ENCODE assay signal across 18 cellular contexts in the genomic region with DNA sequence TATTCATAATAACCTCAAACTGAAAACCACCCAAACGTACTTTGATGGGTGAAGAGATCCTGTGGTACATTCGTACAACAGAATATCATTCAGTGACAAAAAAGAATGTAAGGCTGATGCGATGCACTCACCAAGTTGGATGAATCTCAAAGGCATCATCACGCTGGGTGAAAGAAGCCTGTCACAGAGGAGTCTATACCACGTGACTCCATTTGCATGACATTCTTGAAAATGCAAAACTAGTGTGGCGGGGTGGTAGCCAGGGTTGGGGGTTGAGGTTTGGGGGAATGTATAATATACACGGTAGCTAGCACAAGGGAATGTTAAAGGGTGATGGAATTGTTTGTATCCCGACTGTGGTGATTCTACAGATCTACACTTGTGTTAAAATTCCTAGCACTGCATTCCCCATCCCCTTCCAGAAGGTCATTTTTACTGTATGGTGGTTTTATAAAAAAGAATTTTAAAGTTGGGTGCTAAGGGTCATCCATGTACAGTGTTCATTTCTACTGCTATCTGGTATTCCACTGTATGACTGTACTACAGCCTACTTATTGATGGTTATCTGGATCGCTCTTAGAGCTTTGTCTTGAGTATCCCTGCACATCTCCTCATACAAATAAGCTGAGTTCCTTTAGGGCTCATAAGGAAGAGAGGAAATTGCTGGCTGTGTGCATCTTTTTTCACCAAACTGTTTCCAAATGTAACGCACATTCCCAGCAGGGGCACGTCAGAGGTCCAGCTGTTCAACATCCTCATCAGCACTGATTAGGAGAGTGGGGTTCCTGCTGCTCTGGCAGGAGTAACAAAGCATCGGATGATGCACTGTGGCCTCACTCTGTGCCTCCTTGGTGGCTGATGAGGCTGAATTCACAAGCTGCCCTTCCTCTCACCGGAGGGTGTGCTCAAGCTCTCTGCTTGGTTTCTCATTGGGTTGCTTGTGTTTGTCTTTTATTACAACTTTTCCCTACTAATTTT. TPM values are rescaled to one million over a fixed set of nuclear protein-coding genes. Genes with fewer than 3 reads are reported as not detected.
DNase-seq lines count a peak whose midpoint lies in the region; ATAC-seq, FAIRE-seq and TF ChIP-seq lines count a peak whose summit lies in the region.
"Had no signal": no experiment of that assay in that cellular context is flagged by ENCODE, and none has a peak within 500 bp of the region (broad histone marks: within the 10 kb centered on the region; RNA-seq: fewer than 3 reads in every experiment).

No MANE protein-coding gene starts in this region.

- no peak overlapping the region for H3K4me3 Mint-ChIP-seq in stimulated activated memory B cell treated with anti-CD40 and anti-IgM and Interleukin-4, amounts not matched to agents 10 μg/mL and 1 μg/mL and 100 μg/mL, for 72 hours
- H3K4me3 Mint-ChIP-seq: activated B cell treated with CpG ODN at 0.5 μM for 24 hours; T-helper 1 cell treated with Interleukin-12 subunit alpha and Interleukin-12 subunit beta and Interleukin-4 antibody, amounts not matched to agents 30 μg/mL and 1 μg/mL, for 36 hours had no signal

- H3K4me3 ChIP-seq in HFF-Myc (replicated peaks; ENCODE audit: low read depth, low read length) (no peak overlapping the region), K562 (no peak overlapping the region)
- H3K4me3 ChIP-seq: BLaER1 treated with 17β-estradiol and CSF1 and Interleukin-3, amounts not matched to agents 10 nM and 100 nM; testis had no signal

- H3K27ac Mint-ChIP-seq in stimulated activated memory B cell treated with anti-CD40 and anti-IgM and Interleukin-4, amounts not matched to agents 10 μg/mL and 1 μg/mL and 100 μg/mL, for 72 hours = no peak overlapping the region
- H3K27ac Mint-ChIP-seq: activated B cell treated with CpG ODN at 0.5 μM for 24 hours; activated T-helper 2 cell treated with anti-CD3 and anti-CD28 coated beads, Interferon-gamma antibody, Interleukin-2, Interleukin-4, amounts not matched to agents 10 μg/mL and 5 μg/mL and 100 μg/mL, durations not matched to agents 14 hours and 24 hours and 36 hours; T-helper 1 cell treated with Interleukin-12 subunit alpha and Interleukin-12 subunit beta and Interleukin-4 antibody, amounts not matched to agents 30 μg/mL and 1 μg/mL, for 36 hours had no signal

- intact Hi-C loops in K562 (cut with micrococcal nuclease) = no loop called here

- H3K4me1 ChIP-seq in K562 (replicated peaks in 1 of 2; ENCODE audit: control insufficient read depth in 2 of 2, insufficient read depth in 2 of 2, low read length in 2 of 2) = peaks cover 8 to 12% of the 10 kb centered on the region in 2 experiments

- TF ChIP-seq CTCF in HFF-Myc (IDR thresholded peaks at IDR 0.05; ENCODE audit: low read depth, low read length, missing control alignments) (no peak), K562 (IDR thresholded peaks at IDR 0.05 in 2 of 3, conservative IDR thresholded peaks at IDR 0.05 in 1 of 3; ENCODE audit: insufficient read depth in 2 of 3, low read depth in 1 of 3, low read length in 3 of 3) (no peak)

- H3K79me2 ChIP-seq in K562 (ENCODE audit: control insufficient read depth, insufficient read depth, low read length) = no peaks in the 10 kb centered on the region

- peaks cover 26% of the 10 kb centered on the region for H3K27me3 Mint-ChIP-seq in stimulated activated memory B cell treated with anti-CD40 and anti-IgM and Interleukin-4, amounts not matched to agents 10 μg/mL and 1 μg/mL and 100 μg/mL, for 72 hours

- in situ Hi-C loops in K562 (cut with MboI) = no loop called here

- H3K4me2 ChIP-seq in K562 (ENCODE audit: insufficient read depth, low read length) = no peak overlapping the region
- H3K4me2 ChIP-seq: BLaER1 treated with 17β-estradiol and CSF1 and Interleukin-3, amounts not matched to agents 10 nM and 100 nM had no signal

- POLR2A ChIA-PET in K562 (lab: Yijun Ruan, JAX) = interaction anchor here (0.6 to 8.7 kb wide), 6 partner anchors 9 to 1021 kb away, joined by 3 to 123 read pairs (median 4); no protein-coding TSS in a partner anchor

- CTCF ChIA-PET in K562 (lab: Yijun Ruan, JAX; ENCODE audit: low intra/inter-chr PET ratio) = no interaction called here

- H3K4me1 Mint-ChIP-seq in stimulated activated memory B cell treated with anti-CD40 and anti-IgM and Interleukin-4, amounts not matched to agents 10 μg/mL and 1 μg/mL and 100 μg/mL, for 72 hours = peaks cover 23% of the 10 kb centered on the region

- TF ChIP-seq EP300 in K562 (IDR thresholded peaks at IDR 0.05; ENCODE audit: low read length) = no peak

- no peaks in the 10 kb centered on the region for H3K9me3 Mint-ChIP-seq in stimulated activated memory B cell treated with anti-CD40 and anti-IgM and Interleukin-4, amounts not matched to agents 10 μg/mL and 1 μg/mL and 100 μg/mL, for 72 hours
- H3K9me3 Mint-ChIP-seq: activated B cell treated with CpG ODN at 0.5 μM for 24 hours; activated T-helper 2 cell treated with anti-CD3 and anti-CD28 coated beads, Interferon-gamma antibody, Interleukin-2, Interleukin-4, amounts not matched to agents 10 μg/mL and 5 μg/mL and 100 μg/mL, durations not matched to agents 14 hours and 24 hours and 36 hours; T-helper 1 cell treated with Interleukin-12 subunit alpha and Interleukin-12 subunit beta and Interleukin-4 antibody, amounts not matched to agents 30 μg/mL and 1 μg/mL, for 36 hours had no signal

- H3K27me3 ChIP-seq in K562 (ENCODE audit: control insufficient read depth in 2 of 2, insufficient read depth in 2 of 2, low read length in 2 of 2) = peaks cover 33 to 38% of the 10 kb centered on the region in 2 experiments
- H3K27me3 ChIP-seq: BLaER1 treated with 17β-estradiol and CSF1 and Interleukin-3, amounts not matched to agents 10 nM and 100 nM; testis had no signal

- ATAC-seq in K562 = no peak
- ATAC-seq in stimulated activated memory B cell treated with anti-CD40 and anti-IgM and Interleukin-4, amounts not matched to agents 10 μg/mL and 1 μg/mL and 100 μg/mL, for 72 hours = peak; percentile 45
- ATAC-seq in GM18858 (IDR thresholded peaks at IDR 0.05; ENCODE audit: unreplicated experiment) = no peak
- ATAC-seq in HG03175 (IDR thresholded peaks at IDR 0.05; ENCODE audit: unreplicated experiment) = no peak
- ATAC-seq: Right ventricle myocardium inferior had no signal

- H2AFZ ChIP-seq in K562 (ENCODE audit: low read depth, low read length) = no peak overlapping the region

- H3K9me3 ChIP-seq in K562 (replicated peaks; ENCODE audit: control insufficient read depth, insufficient read depth, low read depth, low read length) = no peaks in the 10 kb centered on the region
- H3K9me3 ChIP-seq: BLaER1 treated with 17β-estradiol and CSF1 and Interleukin-3, amounts not matched to agents 10 nM and 100 nM; testis had no signal

- H4K20me1 ChIP-seq in K562 (replicated peaks; ENCODE audit: control insufficient read depth, insufficient read depth, low read length) = 0 out of 2 replicates have a peak, but pooled peaks cover 6% of the 10 kb centered on the region
- H4K20me1 ChIP-seq: BLaER1 treated with 17β-estradiol and CSF1 and Interleukin-3, amounts not matched to agents 10 nM and 100 nM had no signal

- no peak overlapping the region for H3K27ac ChIP-seq in K562 (ENCODE audit: extremely low read depth, low read depth, low read length)
- H3K27ac ChIP-seq: BLaER1 treated with 17β-estradiol and CSF1 and Interleukin-3, amounts not matched to agents 10 nM and 100 nM; testis had no signal

- BruUV-seq in K562 (replicated peaks; lab: Mats Ljungman, UMichigan) = no TSS peak

- TF ChIP-seq RAD21 in K562 (CRISPR knock-in tag; conservative IDR thresholded peaks at IDR 0.05 in 1 of 2, IDR thresholded peaks at IDR 0.05 in 1 of 2) = peak in 1 of 2 experiments; percentile 9; a peak in 1 of 4 replicates

- H3K9me1 ChIP-seq in K562 (ENCODE audit: control insufficient read depth, insufficient read depth, low read length) = peaks cover 5% of the 10 kb centered on the region

- no peak for TF ChIP-seq POLR2A in K562 (conservative IDR thresholded peaks at IDR 0.05)

- no peaks in the 10 kb centered on the region for H3K36me3 ChIP-seq in K562 (ENCODE audit: control insufficient read depth, insufficient read depth, low read length)

- WGBS in K562 (ENCODE audit: insufficient coverage, low coverage, missing lambda C conversion rate) = 6% methylated on average over 13 of the region's 13 CpGs

- FAIRE-seq in K562 (lab: Jason Lieb, UNC) = peak; percentile 48

- DNase-seq in HFF-Myc (ENCODE audit: extremely low read depth, low read depth) (peak; percentile 5), K562 (ENCODE audit: extremely low read depth in 1 of 4, low spot score in 3 of 4) (peak in 1 of 4 experiments; percentile 38), iPS-NIHi7 (ENCODE audit: extremely low spot score) (peak; percentile 44), activated T-cell treated with anti-CD3 and anti-CD28 coated beads for 4 hours (no peak)
- DNase-seq: activated B cell treated with CpG ODN at 0.5 μM for 24 hours; central memory CD4-positive, alpha-beta T cell; Kasumi-1; NCI-H1436; stimulated activated CD4-positive, alpha-beta T cell treated with anti-CD3 and anti-CD28 coated beads, Interleukin-2, amount 100 ng/mL, for 48 hours; stimulated activated CD8-positive, alpha-beta memory T cell treated with anti-CD3 and anti-CD28 coated beads, Interleukin-4, amount 100 ng/mL, for 48 hours; testis had no signal

- no peaks in the 10 kb centered on the region for H3K36me3 Mint-ChIP-seq in stimulated activated memory B cell treated with anti-CD40 and anti-IgM and Interleukin-4, amounts not matched to agents 10 μg/mL and 1 μg/mL and 100 μg/mL, for 72 hours

- no peak overlapping the region for H3K9ac ChIP-seq in K562 (ENCODE audit: insufficient read depth in 1 of 2, low read depth in 2 of 2, low read length in 2 of 2)
- H3K9ac ChIP-seq: BLaER1 treated with 17β-estradiol and CSF1 and Interleukin-3, amounts not matched to agents 10 nM and 100 nM had no signal

TF ChIP-seq in K562, 482 proteins besides CTCF, POLR2A, EP300 and RAD21 (continues in another document):
- no peak for TF ChIP-seq TBP (optimal IDR thresholded peaks at IDR 0.05; ENCODE audit: low read depth, low read length)

RNA-seq across cellular contexts. Expression of a gene that starts 35.2 kb away (rescaled TPM):
- total RNA-seq in K562 (2011; cell fraction: chromatin; rRNA removed; ENCODE audit: low replicate concordance) = 34.4 and 107 TPM in 2 replicates
- 114 and 122 TPM in 2 replicates for total RNA-seq in K562 (2011; cell fraction: nucleolus; rRNA removed)
- 76.8 and 81.5 TPM in 2 replicates for total RNA-seq in K562 (2011; cell fraction: nucleoplasm; rRNA removed)
- total RNA-seq in K562 (2014; rRNA removed) = 329 and 469 TPM in 2 replicates
- 54.3 and 89.6 TPM in 2 replicates for total RNA-seq in K562 (2014; rRNA removed; fragmentation: Illumina TruSeq; extraction: Trizol)
- total RNA-seq in K562 (2015; rRNA removed; fragmentation: Illumina TruSeq; extraction: Trizol) = 109 and 119 TPM in 2 replicates
- 399 and 408 TPM in 2 replicates for total RNA-seq in K562 (2021)
- polyA plus RNA-seq in K562 (2011; rRNA removed) = 110 and 216 TPM in 2 replicates
- polyA plus RNA-seq in K562 (2011; cell fraction: cytosol; rRNA removed) = 329 and 368 TPM in 2 replicates
- 294 and 343 TPM in 2 replicates for polyA plus RNA-seq in K562 (2011; cell fraction: nucleus; rRNA removed)
- polyA plus RNA-seq in K562 (2012) = 272 and 330 TPM in 2 replicates
- polyA plus RNA-seq in K562 (2014; fragmentation: Illumina TruSeq; extraction: Trizol) = 183 and 239 TPM in 2 replicates
- 10 to 100 TPM; 11.0 to 23.7 TPM for polyA plus RNA-seq in K562 (2014; fragmentation: Nextera tagmentation; extraction: Ambion mirVana)
- 248 and 262 TPM in 2 replicates for polyA plus RNA-seq in K562 (2014; rRNA removed)
- 64.7 and 77.1 TPM in 2 replicates for polyA minus RNA-seq in K562 (2011; rRNA and poly(A)+ RNA removed)
- 103 and 287 TPM in 2 replicates for polyA minus RNA-seq in K562 (2011; cell fraction: cytosol; rRNA and poly(A)+ RNA removed)
- polyA minus RNA-seq in K562 (2011; cell fraction: nucleus; rRNA and poly(A)+ RNA removed) = 46.3 and 88.1 TPM in 2 replicates
